Comparison of ENCODE assay signal across 7 cellular contexts in the genomic region with DNA sequence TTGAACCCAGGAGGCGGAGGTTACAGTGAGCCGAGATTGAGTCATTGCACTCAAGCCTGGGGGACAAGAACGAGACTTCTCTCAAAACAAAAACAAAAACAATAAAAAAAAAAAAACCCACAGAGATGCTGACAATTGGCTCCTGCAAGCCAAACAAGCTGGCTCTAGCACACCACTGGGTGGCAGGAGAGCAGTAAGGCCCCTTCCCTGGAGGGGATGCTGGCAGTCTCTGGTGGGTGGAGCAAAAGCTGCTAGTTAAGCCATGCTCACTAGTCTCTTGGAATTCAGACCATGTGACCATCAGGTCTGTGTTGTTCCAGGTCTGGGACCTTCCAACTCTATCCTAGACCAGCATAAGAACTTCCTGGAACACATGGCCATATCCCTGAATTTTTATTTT.
DNase-seq lines count a peak whose midpoint lies in the region; ATAC-seq and TF ChIP-seq lines count a peak whose summit lies in the region.

No MANE protein-coding gene starts in this region.

- H3K4me3 ChIP-seq in WI38 (ENCODE audit: low read depth, low read length) = no peak overlapping the region

- peak; percentile 44 for TF ChIP-seq CTCF in WI38 (IDR thresholded peaks at IDR 0.05; ENCODE audit: low read depth, low read length)

- peak; percentile 60 for DNase-seq in GM03348 (ENCODE audit: low spot score)
- peak; percentile 67 to 70 for DNase-seq in Kasumi-1 (lab: John Stamatoyannopoulos, UW)
- peak; percentile 14 to 43 for DNase-seq in hippocampal formation (lab: John Stamatoyannopoulos, UW)
- no peak for DNase-seq in activated naive CD4-positive, alpha-beta T cell treated with anti-CD3 and anti-CD28 coated beads, Interleukin-2, amount 50 U/mL, for 16 hours

- ATAC-seq in GM21360 (IDR thresholded peaks at IDR 0.05; ENCODE audit: unreplicated experiment) (no peak), GM19455 (IDR thresholded peaks at IDR 0.05; ENCODE audit: unreplicated experiment) (no peak)
